Comparison of ENCODE assay signal across 15 cellular contexts in the genomic region with DNA sequence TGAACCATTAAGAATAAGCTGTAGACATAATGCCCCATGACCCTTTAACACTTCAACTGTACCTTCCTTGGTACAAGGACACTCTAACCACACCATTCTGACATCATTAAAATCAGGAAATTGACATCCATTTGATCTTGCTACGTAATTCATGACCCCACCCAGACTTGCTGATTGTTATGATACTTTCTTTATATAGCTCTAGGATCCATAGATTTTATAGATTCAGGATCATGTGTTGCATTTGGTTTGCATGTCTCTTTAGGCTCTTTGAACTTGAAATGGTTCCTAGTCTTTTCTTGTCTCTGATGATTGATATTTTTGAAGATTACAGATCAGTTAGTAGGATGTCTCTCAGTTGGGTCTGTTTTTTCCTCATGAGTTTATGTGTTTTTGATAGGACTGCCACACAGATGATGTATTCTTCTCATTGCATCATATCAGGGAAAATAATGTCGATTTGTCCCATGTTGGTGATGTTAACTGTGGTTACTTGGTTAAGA. TPM values are rescaled to one million over a fixed set of nuclear protein-coding genes. Genes with fewer than 3 reads are reported as not detected.
"Had no signal": no experiment of that assay in that cellular context is flagged by ENCODE, and none has a peak within 500 bp of the region (broad histone marks: within the 10 kb centered on the region; RNA-seq: fewer than 3 reads in every experiment).

No MANE protein-coding gene starts in this region.

- H3K4me3 Mint-ChIP-seq: stimulated activated naive CD8-positive, alpha-beta T cell treated with anti-CD3 and anti-CD28 coated beads, Interleukin-15, Interleukin-2, amounts not matched to agents 100 ng/mL and 50 ng/mL, for 24 hours had no signal

- ATAC-seq: heart left ventricle, left lung had no signal

- H3K27me3 Mint-ChIP-seq: stimulated activated naive CD8-positive, alpha-beta T cell treated with anti-CD3 and anti-CD28 coated beads, Interleukin-15, Interleukin-2, amounts not matched to agents 100 ng/mL and 50 ng/mL, for 24 hours had no signal

- H3K36me3 ChIP-seq: cardiac muscle cell, upper lobe of left lung had no signal

- H3K9me3 Mint-ChIP-seq: stimulated activated naive CD8-positive, alpha-beta T cell treated with anti-CD3 and anti-CD28 coated beads, Interleukin-15, Interleukin-2, amounts not matched to agents 100 ng/mL and 50 ng/mL, for 24 hours had no signal

- H3K9me3 ChIP-seq: ascending aorta, heart left ventricle, left lung, upper lobe of left lung had no signal

- H3K27ac ChIP-seq: ascending aorta, cardiac muscle cell, coronary artery, heart left ventricle, left lung, parathyroid adenoma, upper lobe of left lung, WERI-Rb-1 had no signal

- H3K4me1 ChIP-seq: ascending aorta, parathyroid adenoma had no signal

- H3K4me3 ChIP-seq: ascending aorta, cardiac muscle cell, coronary artery, heart left ventricle, left lung, upper lobe of left lung had no signal

- H3K27me3 ChIP-seq: ascending aorta, cardiac muscle cell, heart left ventricle, left lung, upper lobe of left lung had no signal

- DNase-seq: activated CD4-positive, alpha-beta T cell treated with anti-CD3 and anti-CD28 coated beads, Interleukin-2, amount 50 U/mL, for 1 hour; activated naive CD4-positive, alpha-beta T cell treated with anti-CD3 and anti-CD28 coated beads, Interleukin-2, amount 50 U/mL, for 16 hours; effector CD4-positive, alpha-beta T cell; heart left ventricle; left lung; stimulated activated CD4-positive, alpha-beta T cell treated with anti-CD3 and anti-CD28 coated beads, Interleukin-15, amount 100 ng/mL, for 24 hours; stimulated activated CD4-positive, alpha-beta T cell treated with anti-CD3 and anti-CD28 coated beads, Interleukin-4, amount 100 ng/mL, for 24 hours; upper lobe of left lung; WERI-Rb-1 had no signal

- H3K27ac Mint-ChIP-seq: stimulated activated naive CD8-positive, alpha-beta T cell treated with anti-CD3 and anti-CD28 coated beads, Interleukin-15, Interleukin-2, amounts not matched to agents 100 ng/mL and 50 ng/mL, for 24 hours had no signal

RNA-seq across cellular contexts. Expression of gene MYO1G, which starts 34.7 kb away (rescaled TPM):
- total RNA-seq: renal cortical epithelial cell had no signal
